8 cellular contexts compared by ENCODE assay signal in the genomic region with DNA sequence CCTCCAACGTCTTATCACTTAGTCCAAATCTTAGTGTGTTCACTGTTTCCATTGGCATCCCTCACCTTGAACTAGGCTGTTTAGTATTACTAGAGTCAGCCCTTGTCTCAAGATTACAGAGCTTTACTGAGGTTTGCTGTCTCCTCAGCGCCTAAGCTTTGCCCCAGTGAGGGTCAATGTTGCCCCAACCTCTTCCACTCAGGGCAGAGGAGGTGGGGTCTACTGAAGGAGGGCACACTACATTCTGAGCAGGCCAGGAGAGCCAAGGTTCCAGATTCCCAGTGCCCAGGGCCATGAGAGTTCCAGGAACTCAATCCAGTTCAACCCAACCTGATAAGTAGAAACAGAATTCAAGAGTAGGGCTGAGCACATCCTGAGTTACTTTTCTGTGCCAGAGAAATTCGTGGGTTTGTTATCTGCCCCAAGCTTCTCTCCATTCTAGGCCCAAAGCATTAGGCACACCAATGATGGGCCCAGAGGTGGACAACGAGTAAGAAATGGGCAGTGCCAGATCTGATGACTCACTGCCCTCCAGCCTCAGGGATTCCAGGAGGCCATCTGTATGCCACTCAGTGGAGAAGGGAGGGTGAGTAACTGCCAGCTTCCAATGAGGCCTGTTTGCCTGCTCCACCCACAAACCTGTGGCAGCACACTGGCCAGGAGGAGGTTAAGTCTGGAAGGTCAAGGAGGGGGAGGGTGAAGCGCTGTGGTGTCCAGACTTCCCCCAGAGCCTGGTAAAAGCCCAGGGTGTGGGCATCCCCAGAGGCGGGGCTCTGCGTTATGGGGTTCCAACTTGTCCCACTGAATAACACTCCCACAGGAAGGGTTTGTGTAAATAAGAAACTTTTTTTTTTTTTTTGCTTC. TPM values are rescaled to one million over a fixed set of nuclear protein-coding genes. Genes with fewer than 3 reads are reported as not detected.
DNase-seq lines count a peak whose midpoint lies in the region; ATAC-seq and TF ChIP-seq lines count a peak whose summit lies in the region.

No MANE protein-coding gene starts in this region.

- DNase-seq in BE2C (peak; percentile 70), NT2/D1 (ENCODE audit: low read depth, low spot score) (no peak), epithelial cell of proximal tubule (ENCODE audit: low read depth) (peak; percentile 61), myocyte (ENCODE audit: low read depth) (peak; percentile 96), SKM-1 (lab: John Stamatoyannopoulos, UW; ENCODE audit: unreplicated experiment) (no peak), putamen (ENCODE audit: low spot score) (no peak)

- no peak for ATAC-seq in HG03025 (IDR thresholded peaks at IDR 0.05; ENCODE audit: low FRiP score, unreplicated experiment)
- no peak for ATAC-seq in HG02798 (IDR thresholded peaks at IDR 0.05; ENCODE audit: poor library complexity, unreplicated experiment)

- H3K27me3 ChIP-seq in BE2C (no peaks in the 10 kb centered on the region), NT2/D1 (ENCODE audit: insufficient read depth, insufficient read length) (no peaks in the 10 kb centered on the region)

- H3K4me3 ChIP-seq in BE2C (ENCODE audit: low read depth, low read length) (no peak overlapping the region), NT2/D1 (ENCODE audit: insufficient read length, low read depth) (no peak overlapping the region), epithelial cell of proximal tubule (ENCODE audit: low read depth, low read length) (no peak overlapping the region)

- H3K4me1 ChIP-seq in BE2C: peaks cover 20% of the 10 kb centered on the region
- peaks cover 26% of the 10 kb centered on the region for H3K4me1 ChIP-seq in NT2/D1 (ENCODE audit: insufficient read depth, insufficient read length)

- peaks cover 55% of the 10 kb centered on the region for H3K36me3 ChIP-seq in BE2C
- H3K36me3 ChIP-seq in NT2/D1 (ENCODE audit: insufficient read depth, insufficient read length, low read length): peaks cover 67% of the 10 kb centered on the region

- no peak for TF ChIP-seq CTCF in BE2C (IDR thresholded peaks at IDR 0.05; ENCODE audit: low read depth, low read length)
- TF ChIP-seq CTCF in epithelial cell of proximal tubule (conservative IDR thresholded peaks at IDR 0.05; ENCODE audit: low read depth, low read length): no peak

- peak overlapping the region; percentile 18 for H3K9ac ChIP-seq in NT2/D1 (ENCODE audit: insufficient read length, low read depth)

- H3K9me3 ChIP-seq in BE2C (no peaks in the 10 kb centered on the region), NT2/D1 (ENCODE audit: insufficient read depth, low read length) (no peaks in the 10 kb centered on the region)

RNA-seq across cellular contexts. Expression of a gene that starts 8.2 kb away (rescaled TPM):
- polyA plus RNA-seq in BE2C (2012; ENCODE audit: insufficient read depth, insufficient read length, low read depth): 74.4 TPM
- 8.2 and 14.2 TPM in 2 replicates for total RNA-seq in epithelial cell of proximal tubule
- total RNA-seq in myocyte: 16.7 and 21.3 TPM in 2 replicates
- polyA plus RNA-seq in myocyte (2012): 33.1 TPM

RNA-seq across cellular contexts. Expression of a gene that starts 9.5 kb away (rescaled TPM):
- 150 TPM for polyA plus RNA-seq in BE2C (2012; ENCODE audit: insufficient read depth, insufficient read length, low read depth)
- total RNA-seq in epithelial cell of proximal tubule: 8.5 and 19.1 TPM in 2 replicates
- 49.1 and 58.6 TPM in 2 replicates for total RNA-seq in myocyte
- polyA plus RNA-seq in myocyte (2012): 14.1 TPM

RNA-seq across cellular contexts. Expression of a gene that starts 14.3 kb away (rescaled TPM):
- polyA plus RNA-seq in BE2C (2012; ENCODE audit: insufficient read depth, insufficient read length, low read depth): 89.7 TPM
- total RNA-seq in epithelial cell of proximal tubule: 3.0 and 6.5 TPM in 2 replicates
- total RNA-seq in myocyte: 0.53 TPM in 1 of 2 replicates, not detected in the other
- 0.59 TPM for polyA plus RNA-seq in myocyte (2012)

RNA-seq across cellular contexts. Expression of a gene that starts 15.0 kb away (rescaled TPM):
- 73.9 TPM for polyA plus RNA-seq in BE2C (2012; ENCODE audit: insufficient read depth, insufficient read length, low read depth)
- total RNA-seq in epithelial cell of proximal tubule (4.1 and 11.8 TPM in 2 replicates), myocyte (2.6 and 3.4 TPM in 2 replicates)
- polyA plus RNA-seq in myocyte (2012): 3.2 TPM

RNA-seq across cellular contexts. Expression of a gene that starts 57.8 kb away (rescaled TPM):
- polyA plus RNA-seq in BE2C (2012; ENCODE audit: insufficient read depth, insufficient read length, low read depth): 176 TPM
- 96.1 and 142 TPM in 2 replicates for total RNA-seq in epithelial cell of proximal tubule
- 79.8 and 91.1 TPM in 2 replicates for total RNA-seq in myocyte
- 68.7 TPM for polyA plus RNA-seq in myocyte (2012)

Comparison
In these comparisons a context has a peak if more than half of its experiments do, and no peak if none do; other contexts are left out.
1. DNase-seq: peak in BE2C (single experiment), epithelial cell of proximal tubule (single experiment) and myocyte (single experiment); none in NT2/D1 (single experiment), SKM-1 (single experiment) and putamen (single experiment).